In genomic region chr1:157844084-157844830, GRCh38 we compare ENCODE assay signal across 1 cellular context.
TF ChIP-seq lines count a peak whose summit lies in the region.

No MANE protein-coding gene starts in this region.

TF ChIP-seq in HepG2, 621 proteins besides CTCF, POLR2A, EP300 and RAD21:
- TF ChIP-seq ZSCAN21 (CRISPR knock-in tag; IDR thresholded peaks at IDR 0.05; ENCODE audit: borderline replicate concordance) (no peak), MAFK (conservative IDR thresholded peaks at IDR 0.05 in 1 of 2, IDR thresholded peaks at IDR 0.05 in 1 of 2; ENCODE audit: low read length in 2 of 2) (peak in 1 of 2 experiments; percentile 74; a peak in 2 of 4 replicates), NBN (conservative IDR thresholded peaks at IDR 0.05) (no peak), ZNF512 (CRISPR knock-in tag; IDR thresholded peaks at IDR 0.05) (no peak), TFE3 (CRISPR knock-in tag; IDR thresholded peaks at IDR 0.05) (no peak), ZEB1 (IDR thresholded peaks at IDR 0.05; ENCODE audit: insufficient replicate concordance, low read depth) (no peak), GFI1 (CRISPR knock-in tag; IDR thresholded peaks at IDR 0.05; ENCODE audit: borderline replicate concordance) (no peak), ZSCAN20 (CRISPR knock-in tag; IDR thresholded peaks at IDR 0.05; ENCODE audit: borderline replicate concordance) (no peak), HNF4G (IDR thresholded peaks at IDR 0.05; ENCODE audit: borderline replicate concordance, low read depth, low read length) (no peak), HNF4G (CRISPR knock-in tag; IDR thresholded peaks at IDR 0.05; ENCODE audit: borderline replicate concordance, low read depth) (no peak), MAFF (IDR thresholded peaks at IDR 0.05; ENCODE audit: low read depth, low read length) (peak; percentile 46; the same call in 1 of the 2 replicates)
